In the genomic region with DNA sequence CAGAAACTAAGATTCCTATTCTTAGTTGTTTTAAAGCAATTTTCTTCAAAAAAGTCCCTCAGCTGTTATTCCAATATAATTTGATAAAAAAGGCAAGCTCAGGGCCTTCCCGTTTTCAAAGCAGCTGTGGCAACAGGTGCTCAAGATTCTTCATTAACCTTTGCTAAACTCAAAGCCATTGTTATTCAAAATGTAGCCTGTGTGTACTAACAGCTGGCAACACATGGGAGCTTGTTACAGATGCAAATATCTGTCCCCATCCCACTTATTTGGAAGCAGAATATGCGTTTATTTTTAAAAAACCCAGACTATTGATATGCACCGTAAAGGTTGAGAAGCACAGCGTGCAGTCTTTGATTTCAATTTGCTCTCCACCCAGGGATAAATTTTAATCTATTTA, we compare ENCODE assay signal across 2 cellular contexts.
TF ChIP-seq lines count a peak whose summit lies in the region.

No MANE protein-coding gene starts in this region.

TF ChIP-seq in GM23338, 12 proteins besides CTCF, POLR2A, EP300 and RAD21 (continues in another document):
- TF ChIP-seq, protein P1, sequence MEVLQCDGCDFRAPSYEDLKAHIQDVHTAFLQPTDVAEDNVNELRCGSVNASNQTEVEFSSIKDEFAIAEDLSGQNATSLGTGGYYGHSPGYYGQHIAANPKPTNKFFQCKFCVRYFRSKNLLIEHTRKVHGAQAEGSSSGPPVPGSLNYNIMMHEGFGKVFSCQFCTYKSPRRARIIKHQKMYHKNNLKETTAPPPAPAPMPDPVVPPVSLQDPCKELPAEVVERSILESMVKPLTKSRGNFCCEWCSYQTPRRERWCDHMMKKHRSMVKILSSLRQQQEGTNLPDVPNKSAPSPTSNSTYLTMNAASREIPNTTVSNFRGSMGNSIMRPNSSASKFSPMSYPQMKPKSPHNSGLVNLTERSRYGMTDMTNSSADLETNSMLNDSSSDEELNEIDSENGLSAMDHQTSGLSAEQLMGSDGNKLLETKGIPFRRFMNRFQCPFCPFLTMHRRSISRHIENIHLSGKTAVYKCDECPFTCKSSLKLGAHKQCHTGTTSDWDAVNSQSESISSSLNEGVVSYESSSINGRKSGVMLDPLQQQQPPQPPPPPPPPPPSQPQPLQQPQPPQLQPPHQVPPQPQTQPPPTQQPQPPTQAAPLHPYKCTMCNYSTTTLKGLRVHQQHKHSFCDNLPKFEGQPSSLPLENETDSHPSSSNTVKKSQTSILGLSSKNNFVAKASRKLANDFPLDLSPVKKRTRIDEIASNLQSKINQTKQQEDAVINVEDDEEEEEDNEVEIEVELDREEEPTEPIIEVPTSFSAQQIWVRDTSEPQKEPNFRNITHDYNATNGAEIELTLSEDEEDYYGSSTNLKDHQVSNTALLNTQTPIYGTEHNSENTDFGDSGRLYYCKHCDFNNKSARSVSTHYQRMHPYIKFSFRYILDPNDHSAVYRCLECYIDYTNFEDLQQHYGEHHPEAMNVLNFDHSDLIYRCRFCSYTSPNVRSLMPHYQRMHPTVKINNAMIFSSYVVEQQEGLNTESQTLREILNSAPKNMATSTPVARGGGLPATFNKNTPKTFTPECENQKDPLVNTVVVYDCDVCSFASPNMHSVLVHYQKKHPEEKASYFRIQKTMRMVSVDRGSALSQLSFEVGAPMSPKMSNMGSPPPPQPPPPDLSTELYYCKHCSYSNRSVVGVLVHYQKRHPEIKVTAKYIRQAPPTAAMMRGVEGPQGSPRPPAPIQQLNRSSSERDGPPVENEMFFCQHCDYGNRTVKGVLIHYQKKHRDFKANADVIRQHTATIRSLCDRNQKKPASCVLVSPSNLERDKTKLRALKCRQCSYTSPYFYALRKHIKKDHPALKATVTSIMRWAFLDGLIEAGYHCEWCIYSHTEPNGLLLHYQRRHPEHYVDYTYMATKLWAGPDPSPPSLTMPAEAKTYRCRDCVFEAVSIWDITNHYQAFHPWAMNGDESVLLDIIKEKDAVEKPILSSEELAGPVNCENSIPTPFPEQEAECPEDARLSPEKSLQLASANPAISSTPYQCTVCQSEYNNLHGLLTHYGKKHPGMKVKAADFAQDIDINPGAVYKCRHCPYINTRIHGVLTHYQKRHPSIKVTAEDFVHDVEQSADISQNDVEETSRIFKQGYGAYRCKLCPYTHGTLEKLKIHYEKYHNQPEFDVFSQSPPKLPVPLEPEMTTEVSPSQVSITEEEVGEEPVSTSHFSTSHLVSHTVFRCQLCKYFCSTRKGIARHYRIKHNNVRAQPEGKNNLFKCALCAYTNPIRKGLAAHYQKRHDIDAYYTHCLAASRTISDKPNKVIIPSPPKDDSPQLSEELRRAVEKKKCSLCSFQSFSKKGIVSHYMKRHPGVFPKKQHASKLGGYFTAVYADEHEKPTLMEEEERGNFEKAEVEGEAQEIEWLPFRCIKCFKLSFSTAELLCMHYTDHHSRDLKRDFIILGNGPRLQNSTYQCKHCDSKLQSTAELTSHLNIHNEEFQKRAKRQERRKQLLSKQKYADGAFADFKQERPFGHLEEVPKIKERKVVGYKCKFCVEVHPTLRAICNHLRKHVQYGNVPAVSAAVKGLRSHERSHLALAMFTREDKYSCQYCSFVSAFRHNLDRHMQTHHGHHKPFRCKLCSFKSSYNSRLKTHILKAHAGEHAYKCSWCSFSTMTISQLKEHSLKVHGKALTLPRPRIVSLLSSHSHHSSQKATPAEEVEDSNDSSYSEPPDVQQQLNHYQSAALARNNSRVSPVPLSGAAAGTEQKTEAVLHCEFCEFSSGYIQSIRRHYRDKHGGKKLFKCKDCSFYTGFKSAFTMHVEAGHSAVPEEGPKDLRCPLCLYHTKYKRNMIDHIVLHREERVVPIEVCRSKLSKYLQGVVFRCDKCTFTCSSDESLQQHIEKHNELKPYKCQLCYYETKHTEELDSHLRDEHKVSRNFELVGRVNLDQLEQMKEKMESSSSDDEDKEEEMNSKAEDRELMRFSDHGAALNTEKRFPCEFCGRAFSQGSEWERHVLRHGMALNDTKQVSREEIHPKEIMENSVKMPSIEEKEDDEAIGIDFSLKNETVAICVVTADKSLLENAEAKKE (CRISPR knock-in tag; IDR thresholded peaks at IDR 0.05) = 0 out of 2 replicates have a peak, but pooled peaks have one; percentile 22
- no peak for TF ChIP-seq STAT1 (IDR thresholded peaks at IDR 0.05; ENCODE audit: unreplicated experiment)
- TF ChIP-seq EZH2 (IDR thresholded peaks at IDR 0.05; ENCODE audit: low read depth, unreplicated experiment) = no peak
- TF ChIP-seq, protein P2, sequence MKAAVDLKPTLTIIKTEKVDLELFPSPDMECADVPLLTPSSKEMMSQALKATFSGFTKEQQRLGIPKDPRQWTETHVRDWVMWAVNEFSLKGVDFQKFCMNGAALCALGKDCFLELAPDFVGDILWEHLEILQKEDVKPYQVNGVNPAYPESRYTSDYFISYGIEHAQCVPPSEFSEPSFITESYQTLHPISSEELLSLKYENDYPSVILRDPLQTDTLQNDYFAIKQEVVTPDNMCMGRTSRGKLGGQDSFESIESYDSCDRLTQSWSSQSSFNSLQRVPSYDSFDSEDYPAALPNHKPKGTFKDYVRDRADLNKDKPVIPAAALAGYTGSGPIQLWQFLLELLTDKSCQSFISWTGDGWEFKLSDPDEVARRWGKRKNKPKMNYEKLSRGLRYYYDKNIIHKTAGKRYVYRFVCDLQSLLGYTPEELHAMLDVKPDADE (IDR thresholded peaks at IDR 0.05) = no peak
- no peak for TF ChIP-seq JUNB (IDR thresholded peaks at IDR 0.05; ENCODE audit: unreplicated experiment)
- no peak for TF ChIP-seq ZNF331 (CRISPR knock-in tag; IDR thresholded peaks at IDR 0.05; ENCODE audit: low read depth)
- TF ChIP-seq, protein P3, sequence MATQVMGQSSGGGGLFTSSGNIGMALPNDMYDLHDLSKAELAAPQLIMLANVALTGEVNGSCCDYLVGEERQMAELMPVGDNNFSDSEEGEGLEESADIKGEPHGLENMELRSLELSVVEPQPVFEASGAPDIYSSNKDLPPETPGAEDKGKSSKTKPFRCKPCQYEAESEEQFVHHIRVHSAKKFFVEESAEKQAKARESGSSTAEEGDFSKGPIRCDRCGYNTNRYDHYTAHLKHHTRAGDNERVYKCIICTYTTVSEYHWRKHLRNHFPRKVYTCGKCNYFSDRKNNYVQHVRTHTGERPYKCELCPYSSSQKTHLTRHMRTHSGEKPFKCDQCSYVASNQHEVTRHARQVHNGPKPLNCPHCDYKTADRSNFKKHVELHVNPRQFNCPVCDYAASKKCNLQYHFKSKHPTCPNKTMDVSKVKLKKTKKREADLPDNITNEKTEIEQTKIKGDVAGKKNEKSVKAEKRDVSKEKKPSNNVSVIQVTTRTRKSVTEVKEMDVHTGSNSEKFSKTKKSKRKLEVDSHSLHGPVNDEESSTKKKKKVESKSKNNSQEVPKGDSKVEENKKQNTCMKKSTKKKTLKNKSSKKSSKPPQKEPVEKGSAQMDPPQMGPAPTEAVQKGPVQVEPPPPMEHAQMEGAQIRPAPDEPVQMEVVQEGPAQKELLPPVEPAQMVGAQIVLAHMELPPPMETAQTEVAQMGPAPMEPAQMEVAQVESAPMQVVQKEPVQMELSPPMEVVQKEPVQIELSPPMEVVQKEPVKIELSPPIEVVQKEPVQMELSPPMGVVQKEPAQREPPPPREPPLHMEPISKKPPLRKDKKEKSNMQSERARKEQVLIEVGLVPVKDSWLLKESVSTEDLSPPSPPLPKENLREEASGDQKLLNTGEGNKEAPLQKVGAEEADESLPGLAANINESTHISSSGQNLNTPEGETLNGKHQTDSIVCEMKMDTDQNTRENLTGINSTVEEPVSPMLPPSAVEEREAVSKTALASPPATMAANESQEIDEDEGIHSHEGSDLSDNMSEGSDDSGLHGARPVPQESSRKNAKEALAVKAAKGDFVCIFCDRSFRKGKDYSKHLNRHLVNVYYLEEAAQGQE (IDR thresholded peaks at IDR 0.05; ENCODE audit: unreplicated experiment) = no peak
- TF ChIP-seq CREB1 (CRISPR knock-in tag; IDR thresholded peaks at IDR 0.05; ENCODE audit: low read depth) = peak; percentile 9; the same call in 1 of the 2 replicates
- peak; percentile 95 for TF ChIP-seq NANOG (IDR thresholded peaks at IDR 0.05; ENCODE audit: borderline replicate concordance)

TF ChIP-seq in H1, 55 proteins besides CTCF, POLR2A, EP300 and RAD21 (continued from another document and continues in another):
- TF ChIP-seq, protein P4, sequence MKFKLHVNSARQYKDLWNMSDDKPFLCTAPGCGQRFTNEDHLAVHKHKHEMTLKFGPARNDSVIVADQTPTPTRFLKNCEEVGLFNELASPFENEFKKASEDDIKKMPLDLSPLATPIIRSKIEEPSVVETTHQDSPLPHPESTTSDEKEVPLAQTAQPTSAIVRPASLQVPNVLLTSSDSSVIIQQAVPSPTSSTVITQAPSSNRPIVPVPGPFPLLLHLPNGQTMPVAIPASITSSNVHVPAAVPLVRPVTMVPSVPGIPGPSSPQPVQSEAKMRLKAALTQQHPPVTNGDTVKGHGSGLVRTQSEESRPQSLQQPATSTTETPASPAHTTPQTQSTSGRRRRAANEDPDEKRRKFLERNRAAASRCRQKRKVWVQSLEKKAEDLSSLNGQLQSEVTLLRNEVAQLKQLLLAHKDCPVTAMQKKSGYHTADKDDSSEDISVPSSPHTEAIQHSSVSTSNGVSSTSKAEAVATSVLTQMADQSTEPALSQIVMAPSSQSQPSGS (IDR thresholded peaks at IDR 0.05; ENCODE audit: low read length) = no peak
- TF ChIP-seq PHF8 (conservative IDR thresholded peaks at IDR 0.05; ENCODE audit: low read depth, low read length) = no peak
- TF ChIP-seq HDAC2 (IDR thresholded peaks at IDR 0.05; ENCODE audit: borderline replicate concordance in 1 of 2, low read depth in 2 of 2, low read length in 2 of 2) = peak in 1 of 2 experiments; percentile 84; a peak in 1 of 4 replicates
- TF ChIP-seq, protein P5, sequence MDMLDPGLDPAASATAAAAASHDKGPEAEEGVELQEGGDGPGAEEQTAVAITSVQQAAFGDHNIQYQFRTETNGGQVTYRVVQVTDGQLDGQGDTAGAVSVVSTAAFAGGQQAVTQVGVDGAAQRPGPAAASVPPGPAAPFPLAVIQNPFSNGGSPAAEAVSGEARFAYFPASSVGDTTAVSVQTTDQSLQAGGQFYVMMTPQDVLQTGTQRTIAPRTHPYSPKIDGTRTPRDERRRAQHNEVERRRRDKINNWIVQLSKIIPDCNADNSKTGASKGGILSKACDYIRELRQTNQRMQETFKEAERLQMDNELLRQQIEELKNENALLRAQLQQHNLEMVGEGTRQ (IDR thresholded peaks at IDR 0.05; ENCODE audit: low read length) = no peak
- TF ChIP-seq NRF1 (IDR thresholded peaks at IDR 0.05; ENCODE audit: low read depth, low read length) = no peak
- TF ChIP-seq CHD2 (IDR thresholded peaks at IDR 0.05; ENCODE audit: low read length) = no peak
- peak; percentile 89; the same call in 1 of the 2 replicates for TF ChIP-seq POU5F1 (IDR thresholded peaks at IDR 0.05; ENCODE audit: low read depth, low read length)
- TF ChIP-seq YY1 (IDR thresholded peaks at IDR 0.05; ENCODE audit: low read depth, low read length) = no peak
- TF ChIP-seq RBBP5 (IDR thresholded peaks at IDR 0.05; ENCODE audit: borderline replicate concordance, low read depth, low read length) = no peak
- no peak for TF ChIP-seq ASH2L (IDR thresholded peaks at IDR 0.05; ENCODE audit: low read length)
- TF ChIP-seq, protein P6, sequence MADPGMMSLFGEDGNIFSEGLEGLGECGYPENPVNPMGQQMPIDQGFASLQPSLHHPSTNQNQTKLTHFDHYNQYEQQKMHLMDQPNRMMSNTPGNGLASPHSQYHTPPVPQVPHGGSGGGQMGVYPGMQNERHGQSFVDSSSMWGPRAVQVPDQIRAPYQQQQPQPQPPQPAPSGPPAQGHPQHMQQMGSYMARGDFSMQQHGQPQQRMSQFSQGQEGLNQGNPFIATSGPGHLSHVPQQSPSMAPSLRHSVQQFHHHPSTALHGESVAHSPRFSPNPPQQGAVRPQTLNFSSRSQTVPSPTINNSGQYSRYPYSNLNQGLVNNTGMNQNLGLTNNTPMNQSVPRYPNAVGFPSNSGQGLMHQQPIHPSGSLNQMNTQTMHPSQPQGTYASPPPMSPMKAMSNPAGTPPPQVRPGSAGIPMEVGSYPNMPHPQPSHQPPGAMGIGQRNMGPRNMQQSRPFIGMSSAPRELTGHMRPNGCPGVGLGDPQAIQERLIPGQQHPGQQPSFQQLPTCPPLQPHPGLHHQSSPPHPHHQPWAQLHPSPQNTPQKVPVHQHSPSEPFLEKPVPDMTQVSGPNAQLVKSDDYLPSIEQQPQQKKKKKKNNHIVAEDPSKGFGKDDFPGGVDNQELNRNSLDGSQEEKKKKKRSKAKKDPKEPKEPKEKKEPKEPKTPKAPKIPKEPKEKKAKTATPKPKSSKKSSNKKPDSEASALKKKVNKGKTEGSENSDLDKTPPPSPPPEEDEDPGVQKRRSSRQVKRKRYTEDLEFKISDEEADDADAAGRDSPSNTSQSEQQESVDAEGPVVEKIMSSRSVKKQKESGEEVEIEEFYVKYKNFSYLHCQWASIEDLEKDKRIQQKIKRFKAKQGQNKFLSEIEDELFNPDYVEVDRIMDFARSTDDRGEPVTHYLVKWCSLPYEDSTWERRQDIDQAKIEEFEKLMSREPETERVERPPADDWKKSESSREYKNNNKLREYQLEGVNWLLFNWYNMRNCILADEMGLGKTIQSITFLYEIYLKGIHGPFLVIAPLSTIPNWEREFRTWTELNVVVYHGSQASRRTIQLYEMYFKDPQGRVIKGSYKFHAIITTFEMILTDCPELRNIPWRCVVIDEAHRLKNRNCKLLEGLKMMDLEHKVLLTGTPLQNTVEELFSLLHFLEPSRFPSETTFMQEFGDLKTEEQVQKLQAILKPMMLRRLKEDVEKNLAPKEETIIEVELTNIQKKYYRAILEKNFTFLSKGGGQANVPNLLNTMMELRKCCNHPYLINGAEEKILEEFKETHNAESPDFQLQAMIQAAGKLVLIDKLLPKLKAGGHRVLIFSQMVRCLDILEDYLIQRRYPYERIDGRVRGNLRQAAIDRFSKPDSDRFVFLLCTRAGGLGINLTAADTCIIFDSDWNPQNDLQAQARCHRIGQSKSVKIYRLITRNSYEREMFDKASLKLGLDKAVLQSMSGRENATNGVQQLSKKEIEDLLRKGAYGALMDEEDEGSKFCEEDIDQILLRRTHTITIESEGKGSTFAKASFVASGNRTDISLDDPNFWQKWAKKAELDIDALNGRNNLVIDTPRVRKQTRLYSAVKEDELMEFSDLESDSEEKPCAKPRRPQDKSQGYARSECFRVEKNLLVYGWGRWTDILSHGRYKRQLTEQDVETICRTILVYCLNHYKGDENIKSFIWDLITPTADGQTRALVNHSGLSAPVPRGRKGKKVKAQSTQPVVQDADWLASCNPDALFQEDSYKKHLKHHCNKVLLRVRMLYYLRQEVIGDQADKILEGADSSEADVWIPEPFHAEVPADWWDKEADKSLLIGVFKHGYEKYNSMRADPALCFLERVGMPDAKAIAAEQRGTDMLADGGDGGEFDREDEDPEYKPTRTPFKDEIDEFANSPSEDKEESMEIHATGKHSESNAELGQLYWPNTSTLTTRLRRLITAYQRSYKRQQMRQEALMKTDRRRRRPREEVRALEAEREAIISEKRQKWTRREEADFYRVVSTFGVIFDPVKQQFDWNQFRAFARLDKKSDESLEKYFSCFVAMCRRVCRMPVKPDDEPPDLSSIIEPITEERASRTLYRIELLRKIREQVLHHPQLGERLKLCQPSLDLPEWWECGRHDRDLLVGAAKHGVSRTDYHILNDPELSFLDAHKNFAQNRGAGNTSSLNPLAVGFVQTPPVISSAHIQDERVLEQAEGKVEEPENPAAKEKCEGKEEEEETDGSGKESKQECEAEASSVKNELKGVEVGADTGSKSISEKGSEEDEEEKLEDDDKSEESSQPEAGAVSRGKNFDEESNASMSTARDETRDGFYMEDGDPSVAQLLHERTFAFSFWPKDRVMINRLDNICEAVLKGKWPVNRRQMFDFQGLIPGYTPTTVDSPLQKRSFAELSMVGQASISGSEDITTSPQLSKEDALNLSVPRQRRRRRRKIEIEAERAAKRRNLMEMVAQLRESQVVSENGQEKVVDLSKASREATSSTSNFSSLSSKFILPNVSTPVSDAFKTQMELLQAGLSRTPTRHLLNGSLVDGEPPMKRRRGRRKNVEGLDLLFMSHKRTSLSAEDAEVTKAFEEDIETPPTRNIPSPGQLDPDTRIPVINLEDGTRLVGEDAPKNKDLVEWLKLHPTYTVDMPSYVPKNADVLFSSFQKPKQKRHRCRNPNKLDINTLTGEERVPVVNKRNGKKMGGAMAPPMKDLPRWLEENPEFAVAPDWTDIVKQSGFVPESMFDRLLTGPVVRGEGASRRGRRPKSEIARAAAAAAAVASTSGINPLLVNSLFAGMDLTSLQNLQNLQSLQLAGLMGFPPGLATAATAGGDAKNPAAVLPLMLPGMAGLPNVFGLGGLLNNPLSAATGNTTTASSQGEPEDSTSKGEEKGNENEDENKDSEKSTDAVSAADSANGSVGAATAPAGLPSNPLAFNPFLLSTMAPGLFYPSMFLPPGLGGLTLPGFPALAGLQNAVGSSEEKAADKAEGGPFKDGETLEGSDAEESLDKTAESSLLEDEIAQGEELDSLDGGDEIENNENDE (IDR thresholded peaks at IDR 0.05; ENCODE audit: insufficient replicate concordance, low read length) = peak; percentile 35
- no peak for TF ChIP-seq KDM5A (IDR thresholded peaks at IDR 0.05; ENCODE audit: low read length)
